Comparison of ENCODE assay signal across 11 cellular contexts in genomic region chr1:171220551-171221175, GRCh38. TPM values are rescaled to one million over a fixed set of nuclear protein-coding genes. Genes with fewer than 3 reads are reported as not detected.
A peak's percentile ranks its signal among the peaks of the same experiment; 100 is the strongest.
DNase-seq lines count a peak whose midpoint lies in the region; ATAC-seq and TF ChIP-seq lines count a peak whose summit lies in the region.
"Had no signal": no experiment of that assay in that cellular context is flagged by ENCODE, and none has a peak within 500 bp of the region (broad histone marks: within the 10 kb centered on the region; RNA-seq: fewer than 3 reads in every experiment).

No MANE protein-coding gene starts in this region.

- no peak overlapping the region for H3K9ac ChIP-seq in rectal smooth muscle tissue (ENCODE audit: low read length)

- peak overlapping the region; percentile 14 for H3K4me3 ChIP-seq in astrocyte of the cerebellum (ENCODE audit: low read depth, low read length)
- H3K4me3 ChIP-seq in left ventricle myocardium inferior: peak overlapping the region; percentile 32
- no peak overlapping the region for H3K4me3 ChIP-seq in rectal smooth muscle tissue (ENCODE audit: low read length)

- intact Hi-C loops in left ventricle myocardium inferior (cut with micrococcal nuclease): no loop called here

- H3K4me1 ChIP-seq in left ventricle myocardium inferior (peaks cover 38% of the 10 kb centered on the region), rectal smooth muscle tissue (ENCODE audit: control insufficient read depth, insufficient read depth, low read length) (no peaks in the 10 kb centered on the region)

- in situ Hi-C loops in astrocyte of the cerebellum (cut with HindIII; ENCODE audit: low sequenced_read_pairs): no loop called here

- H3K27me3 ChIP-seq in left ventricle myocardium inferior (ENCODE audit: low read depth) (no peaks in the 10 kb centered on the region), rectal smooth muscle tissue (ENCODE audit: control insufficient read depth, insufficient read depth, low read length) (no peaks in the 10 kb centered on the region)

- H3K36me3 ChIP-seq in left ventricle myocardium inferior (no peaks in the 10 kb centered on the region), rectal smooth muscle tissue (ENCODE audit: control insufficient read depth, insufficient read depth, low read length) (no peaks in the 10 kb centered on the region)

- ATAC-seq in GM19455 (IDR thresholded peaks at IDR 0.05; ENCODE audit: unreplicated experiment): no peak

- peak overlapping the region; percentile 78 for H3K27ac ChIP-seq in left ventricle myocardium inferior (replicated peaks)
- peak overlapping the region; percentile 14 for H3K27ac ChIP-seq in rectal smooth muscle tissue (ENCODE audit: low read depth, low read length)

- no peaks in the 10 kb centered on the region for H3K9me3 ChIP-seq in left ventricle myocardium inferior (replicated peaks)

- TF ChIP-seq CTCF in astrocyte of the cerebellum (IDR thresholded peaks at IDR 0.05; ENCODE audit: low read depth, low read length, missing control alignments): peak; percentile 15
- no peak for TF ChIP-seq CTCF in left ventricle myocardium inferior (IDR thresholded peaks at IDR 0.05; ENCODE audit: borderline replicate concordance)

- peak; percentile 94 for DNase-seq in ELF-1 (ENCODE audit: low read depth, low spot score)
- DNase-seq in astrocyte of the cerebellum (ENCODE audit: low read depth): peak; percentile 82
- no peak for DNase-seq in left ventricle myocardium inferior
- DNase-seq in hippocampal formation (lab: John Stamatoyannopoulos, UW): no peak
- DNase-seq in HT-29 (ENCODE audit: low spot score): no peak
- DNase-seq in stimulated activated CD4-positive, alpha-beta T cell treated with anti-CD3 and anti-CD28 coated beads, Interleukin-4, amount 100 ng/mL, for 24 hours: no peak
- DNase-seq: CD4-positive, CD25-positive, alpha-beta regulatory T cell; NCI-H1105 treated with DMSO at 0.1 percent for 48 hours; stimulated activated CD4-positive, alpha-beta T cell treated with anti-CD3 and anti-CD28 coated beads, Interleukin-1b, Interleukin-23, amount 100 ng/mL, for 48 hours had no signal

RNA-seq across cellular contexts. Expression of gene FMO1, which starts 27.6 kb away (rescaled TPM):
- 0.49 TPM for total RNA-seq in left ventricle myocardium inferior
- not detected in 2 replicates for total RNA-seq in HT-29 (2014; rRNA removed; shearing (Covaris generic))
- total RNA-seq: CD4-positive, CD25-positive, alpha-beta regulatory T cell had no signal

RNA-seq across cellular contexts. Expression of gene FMO2, which starts 35.6 kb away (rescaled TPM):
- 49.7 TPM for total RNA-seq in left ventricle myocardium inferior
- total RNA-seq in HT-29 (2014; rRNA removed; shearing (Covaris generic)): not detected in 2 replicates
- total RNA-seq: CD4-positive, CD25-positive, alpha-beta regulatory T cell had no signal

Comparison
In these comparisons a context has a peak if more than half of its experiments do, and no peak if none do; other contexts are left out.
1. DNase-seq: peak in ELF-1 (single experiment) and astrocyte of the cerebellum (single experiment); none in left ventricle myocardium inferior (single experiment), hippocampal formation (0 of 2), HT-29 (single experiment) and stimulated activated CD4-positive, alpha-beta T cell treated with anti-CD3 and anti-CD28 coated beads, Interleukin-4, amount 100 ng/mL, for 24 hours (single experiment).
2. RNA of gene FMO2, which starts 35.6 kb away (total RNA-seq): 49.7 TPM in left ventricle myocardium inferior (single experiment); not detected in HT-29; every median in the first group is over 10 times any median in the second.